Comparison of ENCODE assay signal across 1 cellular context in the genomic region with DNA sequence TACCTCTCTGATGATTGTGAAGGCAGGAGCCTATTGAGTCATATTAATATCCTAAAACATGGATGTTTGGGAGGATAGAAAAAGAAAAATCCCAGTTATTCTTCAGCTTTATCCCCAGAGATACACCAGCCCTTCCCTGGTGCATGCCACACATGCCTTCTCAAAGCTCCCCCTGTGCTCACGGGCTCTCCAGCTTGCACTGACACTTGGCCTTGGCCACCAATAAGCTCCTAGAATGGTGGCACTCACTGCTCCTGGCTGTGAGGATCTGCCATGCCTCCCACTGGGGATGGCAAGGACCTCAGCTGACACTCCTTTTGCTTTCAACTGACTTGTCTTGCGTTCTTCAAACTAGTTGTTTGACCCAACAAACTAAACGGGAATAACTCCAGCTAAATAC.
TF ChIP-seq lines count a peak whose summit lies in the region.

No MANE protein-coding gene starts in this region.

TF ChIP-seq in WTC11, 78 proteins besides CTCF, POLR2A, EP300 and RAD21:
- TF ChIP-seq, protein P1, sequence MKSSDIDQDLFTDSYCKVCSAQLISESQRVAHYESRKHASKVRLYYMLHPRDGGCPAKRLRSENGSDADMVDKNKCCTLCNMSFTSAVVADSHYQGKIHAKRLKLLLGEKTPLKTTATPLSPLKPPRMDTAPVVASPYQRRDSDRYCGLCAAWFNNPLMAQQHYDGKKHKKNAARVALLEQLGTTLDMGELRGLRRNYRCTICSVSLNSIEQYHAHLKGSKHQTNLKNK (CRISPR knock-in tag; IDR thresholded peaks at IDR 0.05), result no peak
- TF ChIP-seq, protein P2, sequence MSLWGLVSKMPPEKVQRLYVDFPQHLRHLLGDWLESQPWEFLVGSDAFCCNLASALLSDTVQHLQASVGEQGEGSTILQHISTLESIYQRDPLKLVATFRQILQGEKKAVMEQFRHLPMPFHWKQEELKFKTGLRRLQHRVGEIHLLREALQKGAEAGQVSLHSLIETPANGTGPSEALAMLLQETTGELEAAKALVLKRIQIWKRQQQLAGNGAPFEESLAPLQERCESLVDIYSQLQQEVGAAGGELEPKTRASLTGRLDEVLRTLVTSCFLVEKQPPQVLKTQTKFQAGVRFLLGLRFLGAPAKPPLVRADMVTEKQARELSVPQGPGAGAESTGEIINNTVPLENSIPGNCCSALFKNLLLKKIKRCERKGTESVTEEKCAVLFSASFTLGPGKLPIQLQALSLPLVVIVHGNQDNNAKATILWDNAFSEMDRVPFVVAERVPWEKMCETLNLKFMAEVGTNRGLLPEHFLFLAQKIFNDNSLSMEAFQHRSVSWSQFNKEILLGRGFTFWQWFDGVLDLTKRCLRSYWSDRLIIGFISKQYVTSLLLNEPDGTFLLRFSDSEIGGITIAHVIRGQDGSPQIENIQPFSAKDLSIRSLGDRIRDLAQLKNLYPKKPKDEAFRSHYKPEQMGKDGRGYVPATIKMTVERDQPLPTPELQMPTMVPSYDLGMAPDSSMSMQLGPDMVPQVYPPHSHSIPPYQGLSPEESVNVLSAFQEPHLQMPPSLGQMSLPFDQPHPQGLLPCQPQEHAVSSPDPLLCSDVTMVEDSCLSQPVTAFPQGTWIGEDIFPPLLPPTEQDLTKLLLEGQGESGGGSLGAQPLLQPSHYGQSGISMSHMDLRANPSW (CRISPR knock-in tag; conservative IDR thresholded peaks at IDR 0.05; ENCODE audit: low read depth), result no peak
- TF ChIP-seq HMGA2 (CRISPR knock-in tag; IDR thresholded peaks at IDR 0.05) (no peak), ZNF219 (CRISPR knock-in tag; IDR thresholded peaks at IDR 0.05; ENCODE audit: borderline replicate concordance) (no peak), ZNF423 (CRISPR knock-in tag; IDR thresholded peaks at IDR 0.05) (no peak), ZNF671 (CRISPR knock-in tag; IDR thresholded peaks at IDR 0.05) (no peak), TEAD1 (CRISPR knock-in tag; IDR thresholded peaks at IDR 0.05) (no peak), ZNF317 (CRISPR knock-in tag; IDR thresholded peaks at IDR 0.05; ENCODE audit: borderline replicate concordance, low read depth) (no peak), TEAD4 (CRISPR knock-in tag; IDR thresholded peaks at IDR 0.05) (no peak), OVOL2 (CRISPR knock-in tag; IDR thresholded peaks at IDR 0.05; ENCODE audit: borderline replicate concordance) (no peak), ELF4 (CRISPR knock-in tag; IDR thresholded peaks at IDR 0.05; ENCODE audit: low read depth) (no peak), NR3C1 (CRISPR knock-in tag; conservative IDR thresholded peaks at IDR 0.05; ENCODE audit: low read depth) (no peak), ZNF232 (CRISPR knock-in tag; IDR thresholded peaks at IDR 0.05) (no peak), NR2C2 (CRISPR knock-in tag; IDR thresholded peaks at IDR 0.05) (no peak)
- TF ChIP-seq, protein P3, sequence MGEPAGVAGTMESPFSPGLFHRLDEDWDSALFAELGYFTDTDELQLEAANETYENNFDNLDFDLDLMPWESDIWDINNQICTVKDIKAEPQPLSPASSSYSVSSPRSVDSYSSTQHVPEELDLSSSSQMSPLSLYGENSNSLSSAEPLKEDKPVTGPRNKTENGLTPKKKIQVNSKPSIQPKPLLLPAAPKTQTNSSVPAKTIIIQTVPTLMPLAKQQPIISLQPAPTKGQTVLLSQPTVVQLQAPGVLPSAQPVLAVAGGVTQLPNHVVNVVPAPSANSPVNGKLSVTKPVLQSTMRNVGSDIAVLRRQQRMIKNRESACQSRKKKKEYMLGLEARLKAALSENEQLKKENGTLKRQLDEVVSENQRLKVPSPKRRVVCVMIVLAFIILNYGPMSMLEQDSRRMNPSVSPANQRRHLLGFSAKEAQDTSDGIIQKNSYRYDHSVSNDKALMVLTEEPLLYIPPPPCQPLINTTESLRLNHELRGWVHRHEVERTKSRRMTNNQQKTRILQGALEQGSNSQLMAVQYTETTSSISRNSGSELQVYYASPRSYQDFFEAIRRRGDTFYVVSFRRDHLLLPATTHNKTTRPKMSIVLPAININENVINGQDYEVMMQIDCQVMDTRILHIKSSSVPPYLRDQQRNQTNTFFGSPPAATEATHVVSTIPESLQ (CRISPR knock-in tag; IDR thresholded peaks at IDR 0.05), result no peak
- TF ChIP-seq, protein P4, sequence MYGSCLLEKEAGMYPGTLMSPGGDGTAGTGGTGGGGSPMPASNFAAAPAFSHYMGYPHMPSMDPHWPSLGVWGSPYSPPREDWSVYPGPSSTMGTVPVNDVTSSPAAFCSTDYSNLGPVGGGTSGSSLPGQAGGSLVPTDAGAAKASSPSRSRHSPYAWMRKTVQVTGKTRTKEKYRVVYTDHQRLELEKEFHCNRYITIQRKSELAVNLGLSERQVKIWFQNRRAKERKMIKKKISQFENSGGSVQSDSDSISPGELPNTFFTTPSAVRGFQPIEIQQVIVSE (CRISPR knock-in tag; IDR thresholded peaks at IDR 0.05; ENCODE audit: borderline replicate concordance), result no peak
- TF ChIP-seq, protein P5, sequence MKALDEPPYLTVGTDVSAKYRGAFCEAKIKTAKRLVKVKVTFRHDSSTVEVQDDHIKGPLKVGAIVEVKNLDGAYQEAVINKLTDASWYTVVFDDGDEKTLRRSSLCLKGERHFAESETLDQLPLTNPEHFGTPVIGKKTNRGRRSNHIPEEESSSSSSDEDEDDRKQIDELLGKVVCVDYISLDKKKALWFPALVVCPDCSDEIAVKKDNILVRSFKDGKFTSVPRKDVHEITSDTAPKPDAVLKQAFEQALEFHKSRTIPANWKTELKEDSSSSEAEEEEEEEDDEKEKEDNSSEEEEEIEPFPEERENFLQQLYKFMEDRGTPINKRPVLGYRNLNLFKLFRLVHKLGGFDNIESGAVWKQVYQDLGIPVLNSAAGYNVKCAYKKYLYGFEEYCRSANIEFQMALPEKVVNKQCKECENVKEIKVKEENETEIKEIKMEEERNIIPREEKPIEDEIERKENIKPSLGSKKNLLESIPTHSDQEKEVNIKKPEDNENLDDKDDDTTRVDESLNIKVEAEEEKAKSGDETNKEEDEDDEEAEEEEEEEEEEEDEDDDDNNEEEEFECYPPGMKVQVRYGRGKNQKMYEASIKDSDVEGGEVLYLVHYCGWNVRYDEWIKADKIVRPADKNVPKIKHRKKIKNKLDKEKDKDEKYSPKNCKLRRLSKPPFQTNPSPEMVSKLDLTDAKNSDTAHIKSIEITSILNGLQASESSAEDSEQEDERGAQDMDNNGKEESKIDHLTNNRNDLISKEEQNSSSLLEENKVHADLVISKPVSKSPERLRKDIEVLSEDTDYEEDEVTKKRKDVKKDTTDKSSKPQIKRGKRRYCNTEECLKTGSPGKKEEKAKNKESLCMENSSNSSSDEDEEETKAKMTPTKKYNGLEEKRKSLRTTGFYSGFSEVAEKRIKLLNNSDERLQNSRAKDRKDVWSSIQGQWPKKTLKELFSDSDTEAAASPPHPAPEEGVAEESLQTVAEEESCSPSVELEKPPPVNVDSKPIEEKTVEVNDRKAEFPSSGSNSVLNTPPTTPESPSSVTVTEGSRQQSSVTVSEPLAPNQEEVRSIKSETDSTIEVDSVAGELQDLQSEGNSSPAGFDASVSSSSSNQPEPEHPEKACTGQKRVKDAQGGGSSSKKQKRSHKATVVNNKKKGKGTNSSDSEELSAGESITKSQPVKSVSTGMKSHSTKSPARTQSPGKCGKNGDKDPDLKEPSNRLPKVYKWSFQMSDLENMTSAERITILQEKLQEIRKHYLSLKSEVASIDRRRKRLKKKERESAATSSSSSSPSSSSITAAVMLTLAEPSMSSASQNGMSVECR (CRISPR knock-in tag; IDR thresholded peaks at IDR 0.05; ENCODE audit: borderline replicate concordance), result no peak
- TF ChIP-seq, protein P6, sequence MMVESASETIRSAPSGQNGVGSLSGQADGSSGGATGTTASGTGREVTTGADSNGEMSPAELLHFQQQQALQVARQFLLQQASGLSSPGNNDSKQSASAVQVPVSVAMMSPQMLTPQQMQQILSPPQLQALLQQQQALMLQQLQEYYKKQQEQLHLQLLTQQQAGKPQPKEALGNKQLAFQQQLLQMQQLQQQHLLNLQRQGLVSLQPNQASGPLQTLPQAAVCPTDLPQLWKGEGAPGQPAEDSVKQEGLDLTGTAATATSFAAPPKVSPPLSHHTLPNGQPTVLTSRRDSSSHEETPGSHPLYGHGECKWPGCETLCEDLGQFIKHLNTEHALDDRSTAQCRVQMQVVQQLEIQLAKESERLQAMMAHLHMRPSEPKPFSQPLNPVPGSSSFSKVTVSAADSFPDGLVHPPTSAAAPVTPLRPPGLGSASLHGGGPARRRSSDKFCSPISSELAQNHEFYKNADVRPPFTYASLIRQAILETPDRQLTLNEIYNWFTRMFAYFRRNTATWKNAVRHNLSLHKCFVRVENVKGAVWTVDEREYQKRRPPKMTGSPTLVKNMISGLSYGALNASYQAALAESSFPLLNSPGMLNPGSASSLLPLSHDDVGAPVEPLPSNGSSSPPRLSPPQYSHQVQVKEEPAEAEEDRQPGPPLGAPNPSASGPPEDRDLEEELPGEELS (CRISPR knock-in tag; IDR thresholded peaks at IDR 0.05), result no peak
- TF ChIP-seq, protein P7, sequence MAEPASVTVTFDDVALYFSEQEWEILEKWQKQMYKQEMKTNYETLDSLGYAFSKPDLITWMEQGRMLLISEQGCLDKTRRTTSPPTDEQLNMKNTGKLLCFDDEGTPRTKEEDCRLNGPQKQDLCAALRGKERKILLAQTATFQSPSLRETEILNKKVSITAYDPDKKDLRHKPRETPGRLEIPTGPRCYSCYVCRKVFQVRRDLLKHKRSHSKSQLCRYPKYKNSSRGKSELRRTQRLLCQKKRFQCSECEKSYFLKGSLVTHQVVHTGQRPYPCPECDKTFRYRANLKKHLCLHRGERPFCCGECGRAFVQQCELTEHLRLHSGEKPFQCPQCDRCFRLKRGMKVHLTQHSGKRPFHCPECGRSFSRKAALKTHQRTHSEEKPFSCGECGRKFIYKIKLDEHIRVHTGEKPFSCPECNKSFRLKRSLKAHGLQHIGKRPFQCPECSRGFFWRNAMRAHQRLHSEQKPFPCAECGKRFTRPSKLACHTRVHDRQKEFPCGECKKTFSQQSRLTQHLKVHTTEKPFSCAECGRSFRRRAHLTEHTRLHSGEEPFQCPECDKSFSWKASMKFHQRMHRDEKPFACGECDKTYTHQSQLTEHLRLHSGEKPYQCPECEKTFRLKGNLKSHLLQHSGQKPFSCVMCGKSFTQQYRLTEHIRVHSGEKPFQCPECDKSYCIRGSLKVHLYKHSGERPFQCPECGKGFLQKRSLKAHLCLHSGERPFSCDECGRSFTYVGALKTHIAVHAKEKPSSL (CRISPR knock-in tag; conservative IDR thresholded peaks at IDR 0.05), result no peak
- TF ChIP-seq, protein P8, sequence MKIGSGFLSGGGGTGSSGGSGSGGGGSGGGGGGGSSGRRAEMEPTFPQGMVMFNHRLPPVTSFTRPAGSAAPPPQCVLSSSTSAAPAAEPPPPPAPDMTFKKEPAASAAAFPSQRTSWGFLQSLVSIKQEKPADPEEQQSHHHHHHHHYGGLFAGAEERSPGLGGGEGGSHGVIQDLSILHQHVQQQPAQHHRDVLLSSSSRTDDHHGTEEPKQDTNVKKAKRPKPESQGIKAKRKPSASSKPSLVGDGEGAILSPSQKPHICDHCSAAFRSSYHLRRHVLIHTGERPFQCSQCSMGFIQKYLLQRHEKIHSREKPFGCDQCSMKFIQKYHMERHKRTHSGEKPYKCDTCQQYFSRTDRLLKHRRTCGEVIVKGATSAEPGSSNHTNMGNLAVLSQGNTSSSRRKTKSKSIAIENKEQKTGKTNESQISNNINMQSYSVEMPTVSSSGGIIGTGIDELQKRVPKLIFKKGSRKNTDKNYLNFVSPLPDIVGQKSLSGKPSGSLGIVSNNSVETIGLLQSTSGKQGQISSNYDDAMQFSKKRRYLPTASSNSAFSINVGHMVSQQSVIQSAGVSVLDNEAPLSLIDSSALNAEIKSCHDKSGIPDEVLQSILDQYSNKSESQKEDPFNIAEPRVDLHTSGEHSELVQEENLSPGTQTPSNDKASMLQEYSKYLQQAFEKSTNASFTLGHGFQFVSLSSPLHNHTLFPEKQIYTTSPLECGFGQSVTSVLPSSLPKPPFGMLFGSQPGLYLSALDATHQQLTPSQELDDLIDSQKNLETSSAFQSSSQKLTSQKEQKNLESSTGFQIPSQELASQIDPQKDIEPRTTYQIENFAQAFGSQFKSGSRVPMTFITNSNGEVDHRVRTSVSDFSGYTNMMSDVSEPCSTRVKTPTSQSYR (CRISPR knock-in tag; IDR thresholded peaks at IDR 0.05), result no peak
